8 cellular contexts compared by ENCODE assay signal in the genomic region with DNA sequence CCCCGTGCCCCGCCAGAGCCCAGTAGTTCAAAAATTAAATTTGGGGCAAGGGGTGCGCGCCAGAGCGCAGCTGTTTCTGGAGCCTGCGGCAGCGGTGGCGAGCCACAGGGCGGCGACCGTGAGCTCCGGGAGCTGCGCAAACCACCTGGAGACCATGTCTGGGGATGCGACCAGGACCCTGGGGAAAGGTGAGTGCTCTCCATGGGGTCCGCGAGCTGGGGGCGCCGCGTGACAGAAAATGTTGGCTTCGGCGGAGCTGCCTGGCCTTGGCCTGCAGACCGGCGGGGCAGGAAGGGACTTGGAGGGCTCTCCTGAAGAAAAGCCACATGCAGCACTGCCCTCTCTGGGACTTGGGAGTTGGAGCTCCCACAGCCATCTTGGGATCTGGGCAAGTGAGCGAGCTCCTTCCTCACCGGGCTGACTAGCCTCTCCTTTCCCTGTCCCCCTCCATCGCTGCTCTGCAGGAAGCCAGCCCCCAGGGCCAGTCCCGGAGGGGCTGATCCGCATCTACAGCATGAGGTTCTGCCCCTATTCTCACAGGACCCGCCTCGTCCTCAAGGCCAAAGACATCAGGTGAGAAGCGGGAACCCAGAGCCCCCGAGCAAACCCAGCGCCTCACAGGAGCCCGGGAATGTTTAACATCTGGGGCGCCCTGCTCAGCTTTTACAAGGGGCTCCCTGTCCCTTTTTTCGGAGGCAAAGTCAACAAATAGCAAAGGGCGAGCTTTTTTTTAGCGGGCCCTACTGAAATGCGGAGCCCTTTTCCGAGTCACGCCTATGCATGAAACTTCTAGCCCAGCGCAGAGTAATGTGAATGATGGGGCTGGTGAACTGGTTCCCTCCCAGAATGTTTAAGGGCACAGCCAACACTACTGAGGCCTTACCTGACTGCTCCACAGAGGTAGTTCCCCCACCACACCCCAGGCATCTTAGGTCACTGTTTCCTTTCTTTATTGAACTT. TPM values are rescaled to one million over a fixed set of nuclear protein-coding genes. Genes with fewer than 3 reads are reported as not detected.
DNase-seq lines count a peak whose midpoint lies in the region; TF ChIP-seq lines count a peak whose summit lies in the region.

No MANE protein-coding gene starts in this region.

- H3K4me3 ChIP-seq in GM23248 (peak overlapping the region; percentile 68), OCI-LY3 (ENCODE audit: low read length) (peak overlapping the region; percentile 47), foreskin fibroblast (ENCODE audit: low read depth in 1 of 2, low read length in 2 of 2) (peak overlapping the region; percentile 24 to 38), ovary (peak overlapping the region; percentile 27)

- H3K4me2 ChIP-seq in GM23248 (ENCODE audit: unreplicated experiment), result peak overlapping the region; percentile 86
- H3K4me2 ChIP-seq in OCI-LY3 (ENCODE audit: low read length), result peak overlapping the region; percentile 58

- TSS peak; percentile 48 for BruUV-seq in Calu3 (replicated peaks; lab: Mats Ljungman, UMichigan)

- H4K20me1 ChIP-seq in GM23248 (ENCODE audit: insufficient read depth), result no peaks in the 10 kb centered on the region
- no peaks in the 10 kb centered on the region for H4K20me1 ChIP-seq in OCI-LY3 (ENCODE audit: insufficient read depth, low read length)

- TF ChIP-seq CTCF in Calu3 (IDR thresholded peaks at IDR 0.05; ENCODE audit: unreplicated experiment), result peak; percentile 64
- peak; percentile 38 for TF ChIP-seq CTCF in OCI-LY3 (IDR thresholded peaks at IDR 0.05; ENCODE audit: low read depth, low read length)
- peak; percentile 85 for TF ChIP-seq CTCF in foreskin fibroblast (IDR thresholded peaks at IDR 0.05; ENCODE audit: low read depth, low read length)
- peak; percentile 64 to 89 (median 70) for TF ChIP-seq CTCF in ovary (IDR thresholded peaks at IDR 0.05)

- no peak for TF ChIP-seq POLR2A in ovary (IDR thresholded peaks at IDR 0.05)

- no peaks in the 10 kb centered on the region for H3K36me3 ChIP-seq in GM23248 (ENCODE audit: low read depth)
- no peaks in the 10 kb centered on the region for H3K36me3 ChIP-seq in OCI-LY3 (replicated peaks; ENCODE audit: low read depth, low read length)
- no peaks in the 10 kb centered on the region for H3K36me3 ChIP-seq in ovary

- H2AFZ ChIP-seq in GM23248 (peak overlapping the region; percentile 85), OCI-LY3 (ENCODE audit: low read depth, low read length) (0 out of 2 replicates have a peak overlapping the region, but pooled peaks have one; percentile 57)

- H3K9me2 ChIP-seq in GM23248 (ENCODE audit: insufficient read depth), result no peaks in the 10 kb centered on the region

- intact Hi-C loops in Calu3 (cut with micrococcal nuclease; ENCODE audit: unreplicated experiment), result no loop called here
- intact Hi-C loops in ovary (cut with DNase I), result no loop called here

- in situ Hi-C loops in GM23248 (cut with MboI), result no loop called here

- H3F3A ChIP-seq in GM23248 (ENCODE audit: insufficient read depth), result peaks cover 38% of the 10 kb centered on the region

- H3K36me3 Mint-ChIP-seq in Calu3 (ENCODE audit: insufficient read depth, unreplicated experiment), result peaks cover 14% of the 10 kb centered on the region

- H3K9me3 ChIP-seq in GM23248 (ENCODE audit: low read depth) (no peaks in the 10 kb centered on the region), OCI-LY3 (ENCODE audit: insufficient read depth, low read length) (no peaks in the 10 kb centered on the region), ovary (no peaks in the 10 kb centered on the region)

- peak overlapping the region; percentile 87 for H3K4me3 Mint-ChIP-seq in Calu3 (ENCODE audit: low read depth, unreplicated experiment)

- peak overlapping the region; percentile 87 for H3K27ac ChIP-seq in GM23248
- H3K27ac ChIP-seq in OCI-LY3 (ENCODE audit: low read length), result no peak overlapping the region
- H3K27ac ChIP-seq in ovary, result no peak overlapping the region

- no peak for TF ChIP-seq EP300 in ovary (IDR thresholded peaks at IDR 0.05)

- CTCF ChIA-PET in Calu3 (lab: Charles Lee), result interaction anchor here (0.6 to 1.7 kb wide), 14 partner anchors 11 to 387 kb away, joined by 3 to 13 read pairs (median 4); a partner anchor contains a TSS

- 25 to 29% methylated on average over 37 to 38 of the region's 42 CpGs for WGBS in GM23248 (ENCODE audit: low coverage in 1 of 2, low lambda C conversion rate in 2 of 2, missing lambda C conversion rate in 2 of 2), 2 experiments
- WGBS in ovary, 3 donors, result 16 to 21% (median 21%) methylated on average over 41 to 42 of the region's 42 CpGs

- H3K27me3 Mint-ChIP-seq in Calu3 (ENCODE audit: unreplicated experiment), result no peaks in the 10 kb centered on the region

- no peaks in the 10 kb centered on the region for H3K9me3 Mint-ChIP-seq in Calu3 (ENCODE audit: low read depth, unreplicated experiment)

- DNase-seq in Calu3 (peak; percentile 68), GM23248 (peak; percentile 70), activated gamma-delta T cell treated with Interleukin-2 at 50 U/mL for 16 hours (peak; percentile 28), foreskin fibroblast (peak in 1 of 2 donors; percentile 77), ovary (peak; percentile 27 to 74 (median 62)), AML-193 (lab: John Stamatoyannopoulos, UW) (no peak), medulla oblongata (ENCODE audit: extremely low spot score) (no peak)

- H3K79me2 ChIP-seq in GM23248 (ENCODE audit: insufficient read depth), result no peaks in the 10 kb centered on the region
- H3K79me2 ChIP-seq in OCI-LY3 (ENCODE audit: low read length), result no peaks in the 10 kb centered on the region

- peaks cover 5% of the 10 kb centered on the region for H3K4me1 Mint-ChIP-seq in Calu3 (ENCODE audit: low read depth, unreplicated experiment)

- H3K4me1 ChIP-seq in GM23248 (ENCODE audit: insufficient read depth) (peaks cover 22% of the 10 kb centered on the region), OCI-LY3 (ENCODE audit: low read length) (no peaks in the 10 kb centered on the region), ovary (ENCODE audit: insufficient read depth) (no peaks in the 10 kb centered on the region)

- H3K27ac Mint-ChIP-seq in Calu3 (ENCODE audit: unreplicated experiment), result peak overlapping the region; percentile 69

- H3K9ac ChIP-seq in GM23248 (peak overlapping the region; percentile 82), OCI-LY3 (ENCODE audit: low read length) (no peak overlapping the region)

- H3K27me3 ChIP-seq in GM23248 (replicated peaks; ENCODE audit: insufficient read depth), result no peaks in the 10 kb centered on the region
- H3K27me3 ChIP-seq in OCI-LY3 (ENCODE audit: low read depth, low read length), result no peaks in the 10 kb centered on the region
- no peaks in the 10 kb centered on the region for H3K27me3 ChIP-seq in ovary

RNA-seq across cellular contexts. Expression of a gene that starts 6.1 kb away (rescaled TPM):
- 25.7 and 26.7 TPM in 2 replicates for total RNA-seq in Calu3 (2022)
- 1.1 and 8.7 TPM in 2 replicates for total RNA-seq in GM23248 (2014; rRNA removed; shearing (Covaris generic))
- polyA plus RNA-seq in GM23248 (2016; fragmentation: Nextera tagmentation; extraction: Ambion mirVana), result 2.2 TPM in 2 replicates
- total RNA-seq in ovary, result 10 to 100 TPM in 5 of 7 donors, 1 to 10 TPM in 2; 3.7 to 19.0 (median 12.6) TPM
- polyA plus RNA-seq in ovary, result 10 to 100 TPM in 1 of 2 donors, 1 to 10 TPM in 1; 6.5 to 10.5 TPM

RNA-seq across cellular contexts. Expression of a gene that starts 20.4 kb away (rescaled TPM):
- 59.2 and 61.5 TPM in 2 replicates for total RNA-seq in Calu3 (2022)
- total RNA-seq in GM23248 (2014; rRNA removed; shearing (Covaris generic)), result 143 and 236 TPM in 2 replicates
- polyA plus RNA-seq in GM23248 (2016; fragmentation: Nextera tagmentation; extraction: Ambion mirVana), result 375 and 387 TPM in 2 replicates
- 100 to 1,000 TPM in 1 of 7 donors, 10 to 100 TPM in 6; 58.7 to 110 (median 86.9) TPM for total RNA-seq in ovary
- polyA plus RNA-seq in ovary, result 100 to 1,000 TPM in 1 of 2 donors, 10 to 100 TPM in 1; 91.0 to 125 TPM

RNA-seq across cellular contexts. Expression of a gene that starts 42.9 kb away (rescaled TPM):
- total RNA-seq in Calu3 (2022), result 0.94 and 1.1 TPM in 2 replicates
- not detected in 2 replicates for total RNA-seq in GM23248 (2014; rRNA removed; shearing (Covaris generic))
- 0.14 and 0.29 TPM in 2 replicates for polyA plus RNA-seq in GM23248 (2016; fragmentation: Nextera tagmentation; extraction: Ambion mirVana)
- 10 to 100 TPM in 1 of 7 donors, 1 to 10 TPM in 6; 1.5 to 58.6 (median 3.2) TPM for total RNA-seq in ovary
- polyA plus RNA-seq in ovary, result 1 to 10 TPM; 1.1 to 1.6 TPM

Comparison
In these comparisons a context has a peak if more than half of its experiments do, and no peak if none do; other contexts are left out.
1. DNase-seq: peak in Calu3 (single experiment), GM23248 (single experiment), activated gamma-delta T cell treated with Interleukin-2 at 50 U/mL for 16 hours (single experiment) and ovary (5 of 5); none in AML-193 (0 of 2) and medulla oblongata (single experiment).
2. Peak in every context shown above with its lines, with median percentiles within 50 percentile points of each other: CTCF ChIP-seq and H3K4me3 ChIP-seq.